Comparison of ENCODE assay signal across 8 cellular contexts in genomic region chr3:123960791-123961507, GRCh38. TPM values are rescaled to one million over a fixed set of nuclear protein-coding genes. Genes with fewer than 3 reads are reported as not detected.
DNase-seq lines count a peak whose midpoint lies in the region; ATAC-seq and TF ChIP-seq lines count a peak whose summit lies in the region.

CCDC14 (minus strand) TSS chr3:123961229; CDS start chr3:123961173, 56 bp downstream.

- peak within 1 kb of the TSS; percentile 93 for H3K4me3 Mint-ChIP-seq in activated T-cell treated with anti-CD3 and anti-CD28 coated beads, Interleukin-2, amount 50 U/mL, for 4 hours

- H3K9me3 Mint-ChIP-seq in activated T-cell treated with anti-CD3 and anti-CD28 coated beads, Interleukin-2, amount 50 U/mL, for 4 hours, result no peaks in the 10 kb centered on the region

- TF ChIP-seq POLR2A in Peyer's patch (IDR thresholded peaks at IDR 0.05) (peak in 1 of 2 donors; percentile 64), esophagus muscularis mucosa (IDR thresholded peaks at IDR 0.05; ENCODE audit: low read depth) (no peak)

- peaks cover 0 to 8% (median 0%) of the 10 kb centered on the region in 4 donors for H3K4me1 ChIP-seq in Peyer's patch
- peaks cover 9 to 21% (median 13%) of the 10 kb centered on the region in 4 donors for H3K4me1 ChIP-seq in esophagus muscularis mucosa
- peaks cover 0 to 7% of the 10 kb centered on the region in 2 donors for H3K4me1 ChIP-seq in muscle layer of duodenum (ENCODE audit: control insufficient read depth in 1 of 2, insufficient read depth in 2 of 2, low read length in 2 of 2)

- peaks cover 24% of the 10 kb centered on the region for H3K4me1 Mint-ChIP-seq in activated T-cell treated with anti-CD3 and anti-CD28 coated beads, Interleukin-2, amount 50 U/mL, for 4 hours (ENCODE audit: low read depth)

- H3K27ac ChIP-seq in Peyer's patch, result peak within 1 kb of the TSS; percentile 70 to 80 (median 72)
- H3K27ac ChIP-seq in esophagus muscularis mucosa (replicated peaks in 1 of 4), result peak within 1 kb of the TSS; percentile 79 to 90 (median 84)
- H3K27ac ChIP-seq in muscle layer of duodenum (ENCODE audit: low read length), result peak within 1 kb of the TSS; percentile 83

- TF ChIP-seq EP300 in esophagus muscularis mucosa (IDR thresholded peaks at IDR 0.05), result no peak

- ATAC-seq in GM21717 (IDR thresholded peaks at IDR 0.05; ENCODE audit: unreplicated experiment), result peak; percentile 85
- peak; percentile 97 to 98 for ATAC-seq in activated T-cell treated with anti-CD3 and anti-CD28 coated beads, Interleukin-2, amount 50 U/mL, for 4 hours

- no peaks in the 10 kb centered on the region for H3K27me3 ChIP-seq in Peyer's patch
- no peaks in the 10 kb centered on the region for H3K27me3 ChIP-seq in esophagus muscularis mucosa
- H3K27me3 ChIP-seq in muscle layer of duodenum (ENCODE audit: low read depth, low read length), result no peaks in the 10 kb centered on the region

- H3K36me3 ChIP-seq in Peyer's patch (no peaks in the 10 kb centered on the region), esophagus muscularis mucosa (peaks cover 0 to 6% (median 0%) of the 10 kb centered on the region in 4 donors), muscle layer of duodenum (ENCODE audit: control insufficient read depth in 1 of 2, insufficient read depth in 2 of 2, low read length in 2 of 2) (no peaks in the 10 kb centered on the region)

- H3K36me3 Mint-ChIP-seq in activated T-cell treated with anti-CD3 and anti-CD28 coated beads, Interleukin-2, amount 50 U/mL, for 4 hours (ENCODE audit: insufficient read depth), result no peaks in the 10 kb centered on the region

- peak in 2 of 6 experiments; percentile 9 for TF ChIP-seq CTCF in Peyer's patch (IDR thresholded peaks at IDR 0.05)
- no peak for TF ChIP-seq CTCF in esophagus muscularis mucosa (IDR thresholded peaks at IDR 0.05)

- peaks cover 2% of the 10 kb centered on the region for H3K27me3 Mint-ChIP-seq in activated T-cell treated with anti-CD3 and anti-CD28 coated beads, Interleukin-2, amount 50 U/mL, for 4 hours (ENCODE audit: low read depth)

- H3K9me3 ChIP-seq in Peyer's patch, result no peaks in the 10 kb centered on the region
- H3K9me3 ChIP-seq in esophagus muscularis mucosa, result no peaks in the 10 kb centered on the region
- no peaks in the 10 kb centered on the region for H3K9me3 ChIP-seq in muscle layer of duodenum (ENCODE audit: control insufficient read depth in 1 of 2, low read length in 2 of 2)

- under 1% methylated on average over 38 of the region's 55 CpGs for WGBS in esophagus muscularis mucosa

- DNase-seq in DMS53 (lab: John Stamatoyannopoulos, UW) (peak; percentile 96), KG1 (lab: John Stamatoyannopoulos, UW) (peak; percentile 78), Peyer's patch (peak; percentile 74 to 93 (median 92)), esophagus muscularis mucosa (ENCODE audit: extremely low spot score) (peak; percentile 97)
- DNase-seq in activated T-cell treated with anti-CD3 and anti-CD28 coated beads, Interleukin-2, amount 50 U/mL, for 4 hours, result peak; percentile 60
- peak; percentile 67 for DNase-seq in stimulated activated CD8-positive, alpha-beta memory T cell treated with anti-CD3 and anti-CD28 coated beads, Interleukin-7, amount 100 ng/mL, for 24 hours (ENCODE audit: low read depth)

- intact Hi-C loops in esophagus muscularis mucosa (cut with DNase I), result loop anchor here (10.0 kb wide), 1 partner anchor 76 kb away; the partner anchor contains the start of gene MYLK

- H3K4me3 ChIP-seq in Peyer's patch (peak within 1 kb of the TSS; percentile 53 to 69 (median 66)), esophagus muscularis mucosa (peak within 1 kb of the TSS; percentile 64 to 81 (median 71)), muscle layer of duodenum (ENCODE audit: low read depth in 1 of 2, low read length in 2 of 2) (peak within 1 kb of the TSS; percentile 70 to 90)

RNA-seq across cellular contexts. Expression of gene CCDC14, which starts in this region (rescaled TPM):
- total RNA-seq in Peyer's patch (100 to 1,000 TPM in 1 of 4 donors, 10 to 100 TPM in 3; 59.5 to 139 (median 80.6) TPM), esophagus muscularis mucosa (10 to 100 TPM; 10.1 to 30.3 (median 17.9) TPM)
- total RNA-seq in activated T-cell treated with anti-CD3 and anti-CD28 coated beads, Interleukin-2, amount 50 U/mL, for 4 hours, result 10 to 100 TPM; 20.0 to 22.6 (median 20.5) TPM

Comparison
In these comparisons a context has a peak if more than half of its experiments do, and no peak if none do; other contexts are left out.
1. Peak in every context shown above with its lines: DNase-seq, ATAC-seq, H3K4me3 ChIP-seq and H3K27ac ChIP-seq.